13 cellular contexts compared by ENCODE assay signal in the genomic region with DNA sequence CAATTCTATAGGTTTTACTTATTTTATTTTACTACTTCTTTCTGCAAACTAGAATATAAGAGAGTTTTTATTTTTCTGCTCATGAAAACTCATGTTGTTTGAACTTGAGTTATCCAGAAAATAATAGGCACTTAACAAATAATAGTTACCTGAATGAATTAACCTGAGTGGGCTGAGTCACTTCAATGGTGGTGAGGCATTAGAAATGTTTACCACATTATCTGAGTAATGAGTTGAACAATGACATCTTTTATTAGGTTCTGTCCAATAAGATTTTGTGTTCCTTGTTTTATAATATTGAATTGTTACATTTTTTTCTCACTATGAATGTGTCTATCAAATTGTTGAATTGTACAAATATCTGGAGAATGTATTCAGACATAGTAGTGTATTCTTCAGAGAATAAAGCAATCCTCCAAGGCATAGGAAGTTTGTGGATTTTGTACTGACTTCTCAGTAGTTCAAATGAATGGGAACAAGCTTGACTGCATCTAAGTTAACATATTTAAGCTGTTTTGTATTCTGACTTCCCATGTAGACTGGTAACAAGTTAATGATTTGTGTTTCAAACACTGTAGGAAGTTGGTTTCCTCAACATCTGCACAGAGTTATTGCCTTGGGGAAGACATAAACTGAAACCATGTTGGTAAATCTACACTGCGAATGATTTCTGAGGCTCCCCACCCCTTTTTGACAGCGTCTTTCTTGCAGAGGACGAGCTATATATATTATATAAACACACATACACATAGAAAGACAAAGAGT.
DNase-seq lines count a peak whose midpoint lies in the region; ATAC-seq and TF ChIP-seq lines count a peak whose summit lies in the region.
"Had no signal": no experiment of that assay in that cellular context is flagged by ENCODE, and none has a peak within 500 bp of the region (broad histone marks: within the 10 kb centered on the region; RNA-seq: fewer than 3 reads in every experiment).

No MANE protein-coding gene starts in this region.

- H3K9me3 Mint-ChIP-seq in GM23338 (no peaks in the 10 kb centered on the region), HFFc6 (peaks cover 26% of the 10 kb centered on the region)
- H3K9me3 Mint-ChIP-seq: activated T-cell treated with anti-CD3 and anti-CD28 coated beads, Interleukin-2, amount 50 U/mL, for 24 hours; H9 had no signal

- DNase-seq in GM23338 (ENCODE audit: low spot score), result no peak
- DNase-seq in fibroblast of peridontal ligament (ENCODE audit: extremely low read depth), result peak; percentile 8
- DNase-seq in activated CD4-positive, CD25-positive, alpha-beta regulatory T cell treated with anti-CD3 and anti-CD28 coated beads, Interleukin-2, amount 50 U/mL, for 72 hours, result no peak
- DNase-seq in HFFc6, result no peak
- no peak for DNase-seq in HUDEP-2 (lab: John Stamatoyannopoulos, UW; ENCODE audit: unreplicated experiment in 76 of 76)
- DNase-seq in vagina (ENCODE audit: extremely low spot score in 2 of 2), result no peak
- DNase-seq: activated T-cell treated with anti-CD3 and anti-CD28 coated beads, Interleukin-2, amount 50 U/mL, for 24 hours; H9; NCI-H69; right lobe of liver; SHP77 treated with DMSO at 0.1 percent for 48 hours had no signal

- ATAC-seq in GM18907 (IDR thresholded peaks at IDR 0.05; ENCODE audit: unreplicated experiment), result peak; percentile 98
- no peak for ATAC-seq in GM23338
- ATAC-seq in HG03342 (IDR thresholded peaks at IDR 0.05; ENCODE audit: unreplicated experiment), result peak; percentile 75
- ATAC-seq: right lobe of liver had no signal

- TF ChIP-seq CTCF in GM23338 (conservative IDR thresholded peaks at IDR 0.05; ENCODE audit: low read depth in 2 of 2) (no peak), HFFc6 (IDR thresholded peaks at IDR 0.05) (no peak), vagina (IDR thresholded peaks at IDR 0.05) (no peak)

- H3F3A ChIP-seq in GM23338 (replicated peaks; ENCODE audit: low read depth), result no peaks in the 10 kb centered on the region

- H4K20me1 ChIP-seq in GM23338 (replicated peaks; ENCODE audit: insufficient read depth), result no peaks in the 10 kb centered on the region

- H3K9me3 ChIP-seq in vagina, result no peaks in the 10 kb centered on the region
- H3K9me3 ChIP-seq: right lobe of liver had no signal

- no peaks in the 10 kb centered on the region for H3K9me2 ChIP-seq in GM23338 (ENCODE audit: insufficient read depth)

- no peaks in the 10 kb centered on the region for H3K79me2 ChIP-seq in GM23338 (replicated peaks; ENCODE audit: insufficient read depth)

- no peaks in the 10 kb centered on the region for H3K27me3 Mint-ChIP-seq in GM23338 (ENCODE audit: insufficient read depth, low read depth, poor library complexity)
- no peaks in the 10 kb centered on the region for H3K27me3 Mint-ChIP-seq in HFFc6 (ENCODE audit: insufficient read depth)
- H3K27me3 Mint-ChIP-seq: activated T-cell treated with anti-CD3 and anti-CD28 coated beads, Interleukin-2, amount 50 U/mL, for 24 hours had no signal

- intact Hi-C loops in vagina (cut with DNase I), result no loop called here

- H3K27ac Mint-ChIP-seq in GM23338 (0 out of 2 replicates have a peak overlapping the region, but pooled peaks have one; percentile 23), HFFc6 (no peak overlapping the region)
- H3K27ac Mint-ChIP-seq: activated T-cell treated with anti-CD3 and anti-CD28 coated beads, Interleukin-2, amount 50 U/mL, for 24 hours; H9 had no signal

- H3K27me3 ChIP-seq in GM23338 (ENCODE audit: insufficient read depth) (no peaks in the 10 kb centered on the region), vagina (no peaks in the 10 kb centered on the region)
- H3K27me3 ChIP-seq: right lobe of liver had no signal

- H3K4me1 Mint-ChIP-seq in GM23338, result peaks cover 3% of the 10 kb centered on the region; the same call in 2 of the 3 replicates
- H3K4me1 Mint-ChIP-seq in HFFc6 (ENCODE audit: low read depth), result no peaks in the 10 kb centered on the region

- no peak for TF ChIP-seq POLR2A in vagina (IDR thresholded peaks at IDR 0.05)

- H3K4me1 ChIP-seq in GM23338 (ENCODE audit: insufficient read depth) (peaks cover 17% of the 10 kb centered on the region), vagina (no peaks in the 10 kb centered on the region)
- H3K4me1 ChIP-seq: right lobe of liver had no signal

- H3K27ac ChIP-seq in GM23338 (ENCODE audit: low read depth) (no peak overlapping the region), vagina (no peak overlapping the region)
- H3K27ac ChIP-seq: right lobe of liver had no signal

- no peaks in the 10 kb centered on the region for H3K36me3 Mint-ChIP-seq in GM23338 (ENCODE audit: low read depth)
- no peaks in the 10 kb centered on the region; the same call in 1 of the 2 replicates for H3K36me3 Mint-ChIP-seq in HFFc6 (ENCODE audit: low read depth)

- H3K4me3 Mint-ChIP-seq in GM23338, result no peak overlapping the region
- H3K4me3 Mint-ChIP-seq in HFFc6, result no peak overlapping the region
- H3K4me3 Mint-ChIP-seq: activated T-cell treated with anti-CD3 and anti-CD28 coated beads, Interleukin-2, amount 50 U/mL, for 24 hours; H9 had no signal

- H2AFZ ChIP-seq in GM23338, result no peak overlapping the region

- H3K36me3 ChIP-seq in GM23338 (ENCODE audit: insufficient read depth) (no peaks in the 10 kb centered on the region), vagina (no peaks in the 10 kb centered on the region)
- H3K36me3 ChIP-seq: right lobe of liver had no signal

- H3K4me2 ChIP-seq in GM23338, result 0 out of 2 replicates have a peak overlapping the region, but pooled peaks have one; percentile 52

- H3K4me3 ChIP-seq in GM23338 (no peak overlapping the region), vagina (no peak overlapping the region)
- H3K4me3 ChIP-seq: right lobe of liver had no signal

TF ChIP-seq in GM23338, 12 proteins besides CTCF, POLR2A, EP300 and RAD21:
- TF ChIP-seq EZH2 (IDR thresholded peaks at IDR 0.05; ENCODE audit: low read depth, unreplicated experiment) (no peak), NANOG (IDR thresholded peaks at IDR 0.05; ENCODE audit: borderline replicate concordance) (no peak), ZNF331 (CRISPR knock-in tag; IDR thresholded peaks at IDR 0.05; ENCODE audit: low read depth) (no peak), CREB1 (CRISPR knock-in tag; IDR thresholded peaks at IDR 0.05; ENCODE audit: low read depth) (no peak), EZH2phosphoT487 (IDR thresholded peaks at IDR 0.05; ENCODE audit: unreplicated experiment) (no peak), POLR2AphosphoS5 (IDR thresholded peaks at IDR 0.05; ENCODE audit: low read depth) (no peak), ZNF114 (CRISPR knock-in tag; IDR thresholded peaks at IDR 0.05) (no peak), JUNB (IDR thresholded peaks at IDR 0.05; ENCODE audit: unreplicated experiment) (no peak), STAT1 (IDR thresholded peaks at IDR 0.05; ENCODE audit: unreplicated experiment) (no peak)
- TF ChIP-seq, protein P1, sequence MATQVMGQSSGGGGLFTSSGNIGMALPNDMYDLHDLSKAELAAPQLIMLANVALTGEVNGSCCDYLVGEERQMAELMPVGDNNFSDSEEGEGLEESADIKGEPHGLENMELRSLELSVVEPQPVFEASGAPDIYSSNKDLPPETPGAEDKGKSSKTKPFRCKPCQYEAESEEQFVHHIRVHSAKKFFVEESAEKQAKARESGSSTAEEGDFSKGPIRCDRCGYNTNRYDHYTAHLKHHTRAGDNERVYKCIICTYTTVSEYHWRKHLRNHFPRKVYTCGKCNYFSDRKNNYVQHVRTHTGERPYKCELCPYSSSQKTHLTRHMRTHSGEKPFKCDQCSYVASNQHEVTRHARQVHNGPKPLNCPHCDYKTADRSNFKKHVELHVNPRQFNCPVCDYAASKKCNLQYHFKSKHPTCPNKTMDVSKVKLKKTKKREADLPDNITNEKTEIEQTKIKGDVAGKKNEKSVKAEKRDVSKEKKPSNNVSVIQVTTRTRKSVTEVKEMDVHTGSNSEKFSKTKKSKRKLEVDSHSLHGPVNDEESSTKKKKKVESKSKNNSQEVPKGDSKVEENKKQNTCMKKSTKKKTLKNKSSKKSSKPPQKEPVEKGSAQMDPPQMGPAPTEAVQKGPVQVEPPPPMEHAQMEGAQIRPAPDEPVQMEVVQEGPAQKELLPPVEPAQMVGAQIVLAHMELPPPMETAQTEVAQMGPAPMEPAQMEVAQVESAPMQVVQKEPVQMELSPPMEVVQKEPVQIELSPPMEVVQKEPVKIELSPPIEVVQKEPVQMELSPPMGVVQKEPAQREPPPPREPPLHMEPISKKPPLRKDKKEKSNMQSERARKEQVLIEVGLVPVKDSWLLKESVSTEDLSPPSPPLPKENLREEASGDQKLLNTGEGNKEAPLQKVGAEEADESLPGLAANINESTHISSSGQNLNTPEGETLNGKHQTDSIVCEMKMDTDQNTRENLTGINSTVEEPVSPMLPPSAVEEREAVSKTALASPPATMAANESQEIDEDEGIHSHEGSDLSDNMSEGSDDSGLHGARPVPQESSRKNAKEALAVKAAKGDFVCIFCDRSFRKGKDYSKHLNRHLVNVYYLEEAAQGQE (IDR thresholded peaks at IDR 0.05; ENCODE audit: unreplicated experiment), result no peak
